Comparison of ENCODE assay signal across 23 cellular contexts in genomic region chr20:59620860-59621485, GRCh38. TPM values are rescaled to one million over a fixed set of nuclear protein-coding genes. Genes with fewer than 3 reads are reported as not detected.
DNase-seq lines count a peak whose midpoint lies in the region; ATAC-seq, FAIRE-seq and TF ChIP-seq lines count a peak whose summit lies in the region.
"Had no signal": no experiment of that assay in that cellular context is flagged by ENCODE, and none has a peak within 500 bp of the region (broad histone marks: within the 10 kb centered on the region; RNA-seq: fewer than 3 reads in every experiment).

No MANE protein-coding gene starts in this region.

- no peaks in the 10 kb centered on the region for H3K9me1 ChIP-seq in K562 (ENCODE audit: control insufficient read depth, insufficient read depth, low read length)

- H4K20me1 ChIP-seq in BLaER1 treated with 17β-estradiol and CSF1 and Interleukin-3, amounts not matched to agents 10 nM and 100 nM = peaks cover 0 to 100% (median 26%) of the 10 kb centered on the region in 11 experiments; a peak in 12 of 22 replicates
- no peaks in the 10 kb centered on the region for H4K20me1 ChIP-seq in K562 (replicated peaks; ENCODE audit: control insufficient read depth, insufficient read depth, low read length)

- 0 out of 22 replicates have a peak overlapping the region, but pooled peaks of 3 of the 11 experiments have one; percentile 1 to 22 (median 14) for H3K9ac ChIP-seq in BLaER1 treated with 17β-estradiol and CSF1 and Interleukin-3, amounts not matched to agents 10 nM and 100 nM
- no peak overlapping the region for H3K9ac ChIP-seq in K562 (ENCODE audit: insufficient read depth in 1 of 2, low read depth in 2 of 2, low read length in 2 of 2)

- no peaks in the 10 kb centered on the region for H3K79me2 ChIP-seq in K562 (ENCODE audit: control insufficient read depth, insufficient read depth, low read length)

- WGBS in K562 (ENCODE audit: insufficient coverage, low coverage, missing lambda C conversion rate) = 0% methylated on average over 10 of the region's 10 CpGs

- H3K4me1 ChIP-seq in BLaER1 treated with 17β-estradiol and CSF1 and Interleukin-3, amounts not matched to agents 10 nM and 100 nM = peaks cover 20 to 96% (median 86%) of the 10 kb centered on the region in 10 experiments; a peak in 19 of 20 replicates
- H3K4me1 ChIP-seq in K562 (replicated peaks in 1 of 2; ENCODE audit: control insufficient read depth in 2 of 2, insufficient read depth in 2 of 2, low read length in 2 of 2) = no peaks in the 10 kb centered on the region
- H3K4me1 ChIP-seq: Peyer's patch had no signal

- no peak for TF ChIP-seq CTCF in K562 (IDR thresholded peaks at IDR 0.05 in 2 of 3, conservative IDR thresholded peaks at IDR 0.05 in 1 of 3; ENCODE audit: insufficient read depth in 2 of 3, low read depth in 1 of 3, low read length in 3 of 3)
- no peak for TF ChIP-seq CTCF in GM10266 (IDR thresholded peaks at IDR 0.05; ENCODE audit: control insufficient read depth, insufficient read depth, low read depth, missing control alignments)

- TF ChIP-seq POLR2A in K562 (conservative IDR thresholded peaks at IDR 0.05) = no peak

- in situ Hi-C loops in K562 (cut with MboI) = no loop called here

- intact Hi-C loops in K562 (cut with micrococcal nuclease) = no loop called here

- POLR2A ChIA-PET in K562 (lab: Yijun Ruan, JAX) = interaction anchor here (0.6 kb wide), 1 partner anchor 24 kb away, joined by 3 read pairs; no protein-coding TSS in a partner anchor

- TF ChIP-seq EP300 in K562 (IDR thresholded peaks at IDR 0.05; ENCODE audit: low read length) = no peak

- DNase-seq in HTR-8/SVneo (ENCODE audit: insufficient read length, low spot score) = no peak
- DNase-seq in K562 (ENCODE audit: extremely low read depth in 1 of 4, low spot score in 3 of 4) = no peak
- DNase-seq in substantia nigra (lab: John Stamatoyannopoulos, UW) = peak in 6 of 49 donors; percentile 23 to 36 (median 32)
- DNase-seq in NCI-H2029 treated with DMSO at 0.1 percent for 48 hours (lab: John Stamatoyannopoulos, UW) = no peak
- DNase-seq in GM10266 (ENCODE audit: extremely low spot score) = no peak
- no peak for DNase-seq in cerebellar cortex (ENCODE audit: low spot score)
- DNase-seq: AML-193, COR-L47, DMS153, GF-D8, HFFc6, Karpas-422, MG63, NCI-H1092, NCI-H146, NCI-H2081, NCI-H69, Peyer's patch, Right ventricle myocardium superior had no signal

- no peak for TF ChIP-seq RAD21 in K562 (CRISPR knock-in tag; conservative IDR thresholded peaks at IDR 0.05 in 1 of 2, IDR thresholded peaks at IDR 0.05 in 1 of 2)

- ATAC-seq in K562 = peak; percentile 42; the same call in 1 of the 3 replicates
- ATAC-seq: GM12878 had no signal

- peaks cover 0 to 100% (median 19%) of the 10 kb centered on the region in 11 experiments; a peak in 12 of 22 replicates for H3K36me3 ChIP-seq in BLaER1 treated with 17β-estradiol and CSF1 and Interleukin-3, amounts not matched to agents 10 nM and 100 nM
- no peaks in the 10 kb centered on the region for H3K36me3 ChIP-seq in K562 (ENCODE audit: control insufficient read depth, insufficient read depth, low read length)
- H3K36me3 ChIP-seq: MG63, Peyer's patch had no signal

- H3K9me3 ChIP-seq in BLaER1 treated with 17β-estradiol and CSF1 and Interleukin-3, amounts not matched to agents 10 nM and 100 nM (replicated peaks in 1 of 11) = no peaks in the 10 kb centered on the region
- no peaks in the 10 kb centered on the region for H3K9me3 ChIP-seq in K562 (replicated peaks; ENCODE audit: control insufficient read depth, insufficient read depth, low read depth, low read length)
- H3K9me3 ChIP-seq: MG63, Peyer's patch had no signal

- FAIRE-seq in HTR-8/SVneo (lab: Jason Lieb, UNC) (peak; percentile 52), K562 (lab: Jason Lieb, UNC) (no peak)
- FAIRE-seq: GM12878, GM19239 had no signal

- CTCF ChIA-PET in K562 (lab: Yijun Ruan, JAX; ENCODE audit: low intra/inter-chr PET ratio) = no interaction called here

- peak overlapping the region in 8 of 11 experiments; percentile 6 to 68 (median 40); a peak in 12 of 22 replicates for H3K27ac ChIP-seq in BLaER1 treated with 17β-estradiol and CSF1 and Interleukin-3, amounts not matched to agents 10 nM and 100 nM
- no peak overlapping the region for H3K27ac ChIP-seq in K562 (ENCODE audit: extremely low read depth, low read depth, low read length)
- peak overlapping the region; percentile 83 for H3K27ac ChIP-seq in substantia nigra (ENCODE audit: low read depth, low read length, poor library complexity, severe bottlenecking)
- H3K27ac ChIP-seq: Peyer's patch, SK-N-MC had no signal

- peak overlapping the region in 9 of 11 experiments; percentile 17 to 57 (median 38); a peak in 14 of 22 replicates for H3K4me2 ChIP-seq in BLaER1 treated with 17β-estradiol and CSF1 and Interleukin-3, amounts not matched to agents 10 nM and 100 nM
- no peak overlapping the region for H3K4me2 ChIP-seq in K562 (ENCODE audit: insufficient read depth, low read length)

- no TSS peak for BruUV-seq in K562 (replicated peaks; lab: Mats Ljungman, UMichigan)

- no peak overlapping the region for H3K4me3 ChIP-seq in BLaER1 treated with 17β-estradiol and CSF1 and Interleukin-3, amounts not matched to agents 10 nM and 100 nM
- H3K4me3 ChIP-seq in K562 = no peak overlapping the region
- H3K4me3 ChIP-seq: GM12878, MG63, Peyer's patch, SK-N-MC had no signal

- H2AFZ ChIP-seq in K562 (ENCODE audit: low read depth, low read length) = no peak overlapping the region

- H3K27me3 ChIP-seq in BLaER1 treated with 17β-estradiol and CSF1 and Interleukin-3, amounts not matched to agents 10 nM and 100 nM = no peaks in the 10 kb centered on the region
- peaks cover 0 to 20% of the 10 kb centered on the region in 2 experiments; a peak in 2 of 5 replicates for H3K27me3 ChIP-seq in K562 (ENCODE audit: control insufficient read depth in 2 of 2, insufficient read depth in 2 of 2, low read length in 2 of 2)
- H3K27me3 ChIP-seq: MG63, Peyer's patch had no signal

TF ChIP-seq in K562, 482 proteins besides CTCF, POLR2A, EP300 and RAD21:
- TF ChIP-seq ZNF23 (CRISPR knock-in tag; IDR thresholded peaks at IDR 0.05) = no peak
- no peak for TF ChIP-seq CEBPG (CRISPR knock-in tag; IDR thresholded peaks at IDR 0.05)
- TF ChIP-seq CEBPG (tag; conservative IDR thresholded peaks at IDR 0.05 in 1 of 2, IDR thresholded peaks at IDR 0.05 in 1 of 2) = no peak
- TF ChIP-seq ETV6 (IDR thresholded peaks at IDR 0.05; ENCODE audit: borderline replicate concordance in 1 of 2, low read depth in 2 of 2, low read length in 1 of 2) = no peak
- no peak for TF ChIP-seq ETV6 (CRISPR knock-in tag; IDR thresholded peaks at IDR 0.05; ENCODE audit: borderline replicate concordance)
- no peak for TF ChIP-seq HSF4 (CRISPR knock-in tag; IDR thresholded peaks at IDR 0.05; ENCODE audit: borderline replicate concordance)
- no peak for TF ChIP-seq PKNOX1 (IDR thresholded peaks at IDR 0.05)
- no peak for TF ChIP-seq TCF7L2 (IDR thresholded peaks at IDR 0.05; ENCODE audit: low read depth, low read length)
- no peak for TF ChIP-seq KLF1 (tag; IDR thresholded peaks at IDR 0.05)
- TF ChIP-seq ZFP36 (IDR thresholded peaks at IDR 0.05; ENCODE audit: low read depth, low read length, partially characterized antibody) = no peak
- no peak for TF ChIP-seq ZC3H8 (IDR thresholded peaks at IDR 0.05)
- TF ChIP-seq, protein P1, sequence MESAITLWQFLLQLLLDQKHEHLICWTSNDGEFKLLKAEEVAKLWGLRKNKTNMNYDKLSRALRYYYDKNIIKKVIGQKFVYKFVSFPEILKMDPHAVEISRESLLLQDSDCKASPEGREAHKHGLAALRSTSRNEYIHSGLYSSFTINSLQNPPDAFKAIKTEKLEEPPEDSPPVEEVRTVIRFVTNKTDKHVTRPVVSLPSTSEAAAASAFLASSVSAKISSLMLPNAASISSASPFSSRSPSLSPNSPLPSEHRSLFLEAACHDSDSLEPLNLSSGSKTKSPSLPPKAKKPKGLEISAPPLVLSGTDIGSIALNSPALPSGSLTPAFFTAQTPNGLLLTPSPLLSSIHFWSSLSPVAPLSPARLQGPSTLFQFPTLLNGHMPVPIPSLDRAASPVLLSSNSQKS (CRISPR knock-in tag; IDR thresholded peaks at IDR 0.05) = no peak

RNA-seq across cellular contexts. Expression of gene PHACTR3, which starts 16.6 kb away (rescaled TPM):
- total RNA-seq in K562 (2011; cell fraction: chromatin; rRNA removed; ENCODE audit: low replicate concordance) = not detected in 2 replicates
- not detected in 2 replicates for total RNA-seq in K562 (2011; cell fraction: nucleolus; rRNA removed)
- total RNA-seq in K562 (2011; cell fraction: nucleoplasm; rRNA removed) = not detected in 2 replicates
- not detected in 2 replicates for total RNA-seq in K562 (2014; rRNA removed)
- total RNA-seq in K562 (2014; rRNA removed; fragmentation: Illumina TruSeq; extraction: Trizol) = not detected in 2 replicates
- total RNA-seq in K562 (2015; rRNA removed; fragmentation: Illumina TruSeq; extraction: Trizol) = not detected in 2 replicates
- total RNA-seq in K562 (2021) = not detected in 2 replicates
- polyA plus RNA-seq in K562 (2011; rRNA removed) = not detected in 2 replicates
- not detected in 2 replicates for polyA plus RNA-seq in K562 (2011; cell fraction: cytosol; rRNA removed)
- polyA plus RNA-seq in K562 (2011; cell fraction: nucleus; rRNA removed) = not detected in 2 replicates
- not detected in 2 replicates for polyA plus RNA-seq in K562 (2012)
- not detected in 2 replicates for polyA plus RNA-seq in K562 (2014; fragmentation: Illumina TruSeq; extraction: Trizol)
- polyA plus RNA-seq in K562 (2014; fragmentation: Nextera tagmentation; extraction: Ambion mirVana) = not detected
- not detected in 2 replicates for polyA plus RNA-seq in K562 (2014; rRNA removed)
- not detected in 2 replicates for polyA minus RNA-seq in K562 (2011; rRNA and poly(A)+ RNA removed)
- polyA minus RNA-seq in K562 (2011; cell fraction: cytosol; rRNA and poly(A)+ RNA removed) = not detected in 2 replicates
- polyA minus RNA-seq in K562 (2011; cell fraction: nucleus; rRNA and poly(A)+ RNA removed) = not detected in 2 replicates
- total RNA-seq: HFFc6 had no signal
